Comparison of ENCODE assay signal across 23 cellular contexts in the genomic region with DNA sequence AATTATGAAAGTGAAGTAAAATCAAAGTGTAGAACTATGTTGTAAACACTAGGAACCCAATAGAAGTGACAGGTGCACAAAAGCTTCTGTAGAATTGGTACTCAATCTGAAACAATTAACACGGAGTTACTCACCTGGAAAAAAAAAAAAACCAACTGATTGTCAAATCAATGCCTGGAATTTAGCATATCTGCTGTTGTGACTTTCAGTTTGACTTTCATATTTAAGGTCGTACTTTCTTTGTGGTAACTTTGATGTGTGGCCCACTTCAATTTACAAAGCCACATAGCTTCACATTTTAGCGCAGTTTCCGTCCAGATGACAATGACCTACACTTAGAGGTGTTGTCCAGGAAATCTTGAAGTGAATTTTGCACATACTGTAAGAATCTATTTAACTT.
"Had no signal": no experiment of that assay in that cellular context is flagged by ENCODE, and none has a peak within 500 bp of the region (broad histone marks: within the 10 kb centered on the region; RNA-seq: fewer than 3 reads in every experiment).

No MANE protein-coding gene starts in this region.

- H2AFZ ChIP-seq: hepatocyte had no signal

- H3K9me3 ChIP-seq: colonic mucosa, esophagus muscularis mucosa, gastroesophageal sphincter, heart left ventricle, left lung, lower lobe of right lung had no signal

- H3K27me3 ChIP-seq: colonic mucosa, esophagus muscularis mucosa, foreskin keratinocyte, gastroesophageal sphincter, heart left ventricle, hepatocyte, left lung had no signal

- H3K4me1 ChIP-seq: colonic mucosa, esophagus muscularis mucosa, foreskin keratinocyte, gastroesophageal sphincter, heart left ventricle, left lung, lower lobe of right lung had no signal

- ATAC-seq: effector memory CD8-positive, alpha-beta T cell; foreskin keratinocyte; gastroesophageal sphincter; heart left ventricle; left cardiac atrium; left lung; left ventricle myocardium superior; lower lobe of right lung; mucosa of descending colon; naive thymus-derived CD8-positive, alpha-beta T cell had no signal

- H3K27ac ChIP-seq: colonic mucosa, epithelial cell of prostate, esophagus muscularis mucosa, foreskin keratinocyte, gastroesophageal sphincter, heart left ventricle, hepatocyte, left lung, lower lobe of right lung had no signal

- H3K4me2 ChIP-seq: hepatocyte had no signal

- H3K4me3 ChIP-seq: colonic mucosa, esophagus muscularis mucosa, gastroesophageal sphincter, heart left ventricle, hepatocyte, left lung, lower lobe of right lung, mucosa of descending colon had no signal

- DNase-seq: colonic mucosa; cortex of kidney; effector CD8-positive, alpha-beta T cell; effector memory CD8-positive, alpha-beta T cell; endodermal cell; foreskin keratinocyte; heart left ventricle; hypothalamus; immature natural killer cell; islet precursor cell; left cardiac atrium; left lung; left ventricle myocardium superior; lower lobe of right lung; mesenchymal stem cell; mucosa of descending colon; naive B cell; naive thymus-derived CD8-positive, alpha-beta T cell had no signal

- H3K79me2 ChIP-seq: hepatocyte had no signal

- H3K36me3 ChIP-seq: colonic mucosa, esophagus muscularis mucosa, gastroesophageal sphincter, heart left ventricle, left lung, lower lobe of right lung had no signal

- FAIRE-seq: endometrium had no signal
